Comparison of ENCODE assay signal across 1 cellular context in genomic region chr12:123141615-123142517, GRCh38.
TF ChIP-seq lines count a peak whose summit lies in the region.

No MANE protein-coding gene starts in this region.

TF ChIP-seq in HepG2, 621 proteins besides CTCF, POLR2A, EP300 and RAD21 (continues in another document):
- no peak for TF ChIP-seq HNRNPLL (IDR thresholded peaks at IDR 0.05; ENCODE audit: low read depth, low read length, poor library complexity, severe bottlenecking)
- TF ChIP-seq ZNF574 (CRISPR knock-in tag; IDR thresholded peaks at IDR 0.05) = no peak
- TF ChIP-seq ZIK1 (CRISPR knock-in tag; IDR thresholded peaks at IDR 0.05; ENCODE audit: borderline replicate concordance, low read depth) = no peak
- 0 out of 2 replicates have a peak, but pooled peaks have one; percentile 39 for TF ChIP-seq POGK (CRISPR knock-in tag; conservative IDR thresholded peaks at IDR 0.05)
- no peak for TF ChIP-seq SCMH1 (CRISPR knock-in tag; IDR thresholded peaks at IDR 0.05; ENCODE audit: borderline replicate concordance)
- TF ChIP-seq ZNF292 (CRISPR knock-in tag; IDR thresholded peaks at IDR 0.05; ENCODE audit: borderline replicate concordance, low read depth) = peak; percentile 30; the same call in 1 of the 2 replicates
- TF ChIP-seq ATF2 (CRISPR knock-in tag; IDR thresholded peaks at IDR 0.05) = peak; percentile 43; the same call in 1 of the 2 replicates
- TF ChIP-seq ZNF724P (CRISPR knock-in tag; IDR thresholded peaks at IDR 0.05; ENCODE audit: borderline replicate concordance) = no peak
- peak; percentile 60; the same call in 1 of the 2 replicates for TF ChIP-seq FOXO1 (CRISPR knock-in tag; IDR thresholded peaks at IDR 0.05)
- TF ChIP-seq ETV5 (CRISPR knock-in tag; IDR thresholded peaks at IDR 0.05; ENCODE audit: borderline replicate concordance) = peak; percentile 45; the same call in 1 of the 2 replicates
- no peak for TF ChIP-seq ZSCAN20 (CRISPR knock-in tag; IDR thresholded peaks at IDR 0.05; ENCODE audit: borderline replicate concordance)
- no peak for TF ChIP-seq PRDM10 (CRISPR knock-in tag; IDR thresholded peaks at IDR 0.05; ENCODE audit: low read depth)
- TF ChIP-seq TOE1 (CRISPR knock-in tag; IDR thresholded peaks at IDR 0.05) = no peak
- no peak for TF ChIP-seq RAD51 (IDR thresholded peaks at IDR 0.05; ENCODE audit: borderline replicate concordance)
- peak; percentile 33; the same call in 1 of the 2 replicates for TF ChIP-seq TFDP1 (CRISPR knock-in tag; IDR thresholded peaks at IDR 0.05; ENCODE audit: borderline replicate concordance)
- TF ChIP-seq ZNF614 (CRISPR knock-in tag; IDR thresholded peaks at IDR 0.05; ENCODE audit: borderline replicate concordance) = peak; percentile 59
- TF ChIP-seq MTF1 (CRISPR knock-in tag; IDR thresholded peaks at IDR 0.05) = no peak
- no peak for TF ChIP-seq TERF1 (CRISPR knock-in tag; IDR thresholded peaks at IDR 0.05)
- TF ChIP-seq ATF7 (IDR thresholded peaks at IDR 0.05) = no peak
- no peak for TF ChIP-seq ATF7 (CRISPR knock-in tag; IDR thresholded peaks at IDR 0.05)
- no peak for TF ChIP-seq ZNF597 (CRISPR knock-in tag; IDR thresholded peaks at IDR 0.05)
- no peak for TF ChIP-seq GMEB2 (CRISPR knock-in tag; IDR thresholded peaks at IDR 0.05; ENCODE audit: low read depth)
- TF ChIP-seq RFX1 (IDR thresholded peaks at IDR 0.05) = no peak
- TF ChIP-seq ZNF362 (CRISPR knock-in tag; IDR thresholded peaks at IDR 0.05; ENCODE audit: borderline replicate concordance) = peak; percentile 21; the same call in 1 of the 2 replicates
- TF ChIP-seq ZNF431 (CRISPR knock-in tag; IDR thresholded peaks at IDR 0.05; ENCODE audit: borderline replicate concordance, low read depth) = no peak
- no peak for TF ChIP-seq ZNF674 (CRISPR knock-in tag; IDR thresholded peaks at IDR 0.05; ENCODE audit: low read depth)
- TF ChIP-seq ZNF512B (CRISPR knock-in tag; IDR thresholded peaks at IDR 0.05; ENCODE audit: borderline replicate concordance) = 0 out of 2 replicates have a peak, but pooled peaks have one; percentile 86
- TF ChIP-seq SRSF1 (optimal IDR thresholded peaks at IDR 0.05; ENCODE audit: low read depth, low read length) = peak; percentile 60
- peak; percentile 83 for TF ChIP-seq KDM6A (CRISPR knock-in tag; IDR thresholded peaks at IDR 0.05; ENCODE audit: low read depth)
- peak; percentile 49; the same call in 1 of the 2 replicates for TF ChIP-seq KAT8 (CRISPR knock-in tag; IDR thresholded peaks at IDR 0.05)
- TF ChIP-seq ELF1 (CRISPR knock-in tag; IDR thresholded peaks at IDR 0.05) = peak; percentile 31; the same call in 1 of the 2 replicates
- no peak for TF ChIP-seq NCOA5 (CRISPR knock-in tag; IDR thresholded peaks at IDR 0.05)
- TF ChIP-seq TP53 (CRISPR knock-in tag; conservative IDR thresholded peaks at IDR 0.05) = no peak
